In genomic region chr11:122706261-122706660, GRCh38 we compare ENCODE assay signal across 13 cellular contexts. TPM values are rescaled to one million over a fixed set of nuclear protein-coding genes. Genes with fewer than 3 reads are reported as not detected.
A peak's percentile ranks its signal among the peaks of the same experiment; 100 is the strongest.
DNase-seq lines count a peak whose midpoint lies in the region; ATAC-seq and TF ChIP-seq lines count a peak whose summit lies in the region.
"Had no signal": no experiment of that assay in that cellular context is flagged by ENCODE, and none has a peak within 500 bp of the region (broad histone marks: within the 10 kb centered on the region; RNA-seq: fewer than 3 reads in every experiment).

No MANE protein-coding gene starts in this region.

- no TSS peak for BruUV-seq in HCT116 (replicated peaks; lab: Mats Ljungman, UMichigan)

- no peaks in the 10 kb centered on the region for H3K9me2 ChIP-seq in HCT116 (ENCODE audit: insufficient read depth)

- CTCF ChIA-PET in HCT116 (lab: Charles Lee) = no interaction called here

- TF ChIP-seq POLR2A in HCT116 (IDR thresholded peaks at IDR 0.05; ENCODE audit: borderline replicate concordance, extremely low read depth, insufficient read depth, insufficient read length) = no peak
- no peak for TF ChIP-seq POLR2A in GM18505 (IDR thresholded peaks at IDR 0.05; ENCODE audit: borderline replicate concordance, extremely low read depth, insufficient read depth, insufficient read length)

- H3K79me2 ChIP-seq in HCT116 (ENCODE audit: insufficient read depth, low read length) = peaks cover 15% of the 10 kb centered on the region

- peak overlapping the region; percentile 11 for H3K4me2 ChIP-seq in HCT116 (ENCODE audit: low read length)

- intact Hi-C loops in HCT116 (cut with micrococcal nuclease) = no loop called here

- DNase-seq in AG10803 (ENCODE audit: low read depth) (peak; percentile 90), HCT116 (ENCODE audit: low read depth, low spot score) (no peak), astrocyte of the hippocampus (ENCODE audit: low read depth, low spot score) (peak; percentile 28), kidney epithelial cell (ENCODE audit: low read depth) (peak; percentile 31), NCI-H345 (lab: John Stamatoyannopoulos, UW) (no peak), HuH-7 (ENCODE audit: low spot score) (no peak), SHP77 (lab: John Stamatoyannopoulos, UW) (no peak)
- DNase-seq: activated CD4-positive, alpha-beta T cell treated with anti-CD3 and anti-CD28 coated beads for 36 hours; BE2C; dorsolateral prefrontal cortex; NCI-H1092 treated with DMSO at 0.1 percent for 48 hours; thyroid gland had no signal

- no peaks in the 10 kb centered on the region for H3K9me3 ChIP-seq in HCT116 (ENCODE audit: control insufficient read depth in 1 of 2, insufficient read depth in 1 of 2, low read depth in 1 of 2, low read length in 2 of 2)
- H3K9me3 ChIP-seq: BE2C, thyroid gland had no signal

- TF ChIP-seq RAD21 in HCT116 (IDR thresholded peaks at IDR 0.05; ENCODE audit: low read depth) = no peak

- H3K9ac ChIP-seq in HCT116 (ENCODE audit: low read length) = no peak overlapping the region

- H3K27me3 ChIP-seq in HCT116 (ENCODE audit: insufficient read depth, low read length) = no peaks in the 10 kb centered on the region
- no peaks in the 10 kb centered on the region for H3K27me3 ChIP-seq in kidney epithelial cell (ENCODE audit: control insufficient read depth, insufficient read depth, low read length)
- H3K27me3 ChIP-seq: dorsolateral prefrontal cortex, thyroid gland had no signal

- TF ChIP-seq CTCF in AG10803 (conservative IDR thresholded peaks at IDR 0.05; ENCODE audit: low read length) (no peak), HCT116 (IDR thresholded peaks at IDR 0.05 in 2 of 3, conservative IDR thresholded peaks at IDR 0.05 in 1 of 3; ENCODE audit: borderline replicate concordance in 1 of 3, insufficient read depth in 1 of 3, low read depth in 2 of 3, low read length in 2 of 3) (no peak), kidney epithelial cell (IDR thresholded peaks at IDR 0.05; ENCODE audit: insufficient read depth, low read length, poor library complexity, severe bottlenecking) (no peak)

- no peak overlapping the region for H2AFZ ChIP-seq in HCT116 (ENCODE audit: low read depth, low read length, poor library complexity, severe bottlenecking)

- no peak overlapping the region for H3K27ac ChIP-seq in HCT116 (ENCODE audit: low read depth, low read length)
- H3K27ac ChIP-seq: thyroid gland had no signal

- H3K4me3 ChIP-seq in AG10803 (ENCODE audit: low read length) (no peak overlapping the region), HCT116 (replicated peaks in 1 of 2; ENCODE audit: low read depth in 1 of 2, low read length in 2 of 2) (no peak overlapping the region), kidney epithelial cell (ENCODE audit: low read depth, low read length) (no peak overlapping the region)
- H3K4me3 ChIP-seq: dorsolateral prefrontal cortex, thyroid gland had no signal

- no peaks in the 10 kb centered on the region for H3K36me3 ChIP-seq in HCT116 (ENCODE audit: control insufficient read depth in 1 of 2, insufficient read depth in 2 of 2, low read length in 2 of 2)
- H3K36me3 ChIP-seq in kidney epithelial cell (ENCODE audit: control insufficient read depth, insufficient read depth, low read length) = peaks cover 1% of the 10 kb centered on the region
- H3K36me3 ChIP-seq: BE2C, thyroid gland had no signal

- H3K4me1 ChIP-seq in HCT116 (ENCODE audit: control insufficient read depth in 1 of 2, insufficient read depth in 2 of 2, low read length in 2 of 2) = peaks cover 17 to 40% of the 10 kb centered on the region in 2 experiments
- H3K4me1 ChIP-seq: BE2C, thyroid gland had no signal

- ATAC-seq in HCT116 (no peak), GM18505 (IDR thresholded peaks at IDR 0.05; ENCODE audit: unreplicated experiment) (no peak)
- ATAC-seq: activated CD4-positive, alpha-beta T cell treated with anti-CD3 and anti-CD28 coated beads for 36 hours had no signal

- H4K20me1 ChIP-seq in HCT116 (ENCODE audit: insufficient read depth) = no peaks in the 10 kb centered on the region

- RAD21 ChIA-PET in HCT116 (lab: Charles Lee; ENCODE audit: low non-redundant PET in 1 of 2, low total read pairs in 2 of 2, uncharacterized antibody in 2 of 2, unreplicated experiment in 2 of 2) = no interaction called here

- POLR2A ChIA-PET in HCT116 (lab: Charles Lee) = no interaction called here

TF ChIP-seq in HCT116, 20 proteins besides CTCF, POLR2A, EP300 and RAD21:
- TF ChIP-seq POLR2AphosphoS5 (IDR thresholded peaks at IDR 0.05; ENCODE audit: low read depth, low read length) = no peak
- TF ChIP-seq EZH2 (IDR thresholded peaks at IDR 0.05) = no peak
- no peak for TF ChIP-seq EGR1 (IDR thresholded peaks at IDR 0.05; ENCODE audit: low read depth)
- TF ChIP-seq SP1 (IDR thresholded peaks at IDR 0.05; ENCODE audit: low read depth) = no peak
- no peak for TF ChIP-seq SRF (IDR thresholded peaks at IDR 0.05; ENCODE audit: low read depth)
- TF ChIP-seq, protein P1, sequence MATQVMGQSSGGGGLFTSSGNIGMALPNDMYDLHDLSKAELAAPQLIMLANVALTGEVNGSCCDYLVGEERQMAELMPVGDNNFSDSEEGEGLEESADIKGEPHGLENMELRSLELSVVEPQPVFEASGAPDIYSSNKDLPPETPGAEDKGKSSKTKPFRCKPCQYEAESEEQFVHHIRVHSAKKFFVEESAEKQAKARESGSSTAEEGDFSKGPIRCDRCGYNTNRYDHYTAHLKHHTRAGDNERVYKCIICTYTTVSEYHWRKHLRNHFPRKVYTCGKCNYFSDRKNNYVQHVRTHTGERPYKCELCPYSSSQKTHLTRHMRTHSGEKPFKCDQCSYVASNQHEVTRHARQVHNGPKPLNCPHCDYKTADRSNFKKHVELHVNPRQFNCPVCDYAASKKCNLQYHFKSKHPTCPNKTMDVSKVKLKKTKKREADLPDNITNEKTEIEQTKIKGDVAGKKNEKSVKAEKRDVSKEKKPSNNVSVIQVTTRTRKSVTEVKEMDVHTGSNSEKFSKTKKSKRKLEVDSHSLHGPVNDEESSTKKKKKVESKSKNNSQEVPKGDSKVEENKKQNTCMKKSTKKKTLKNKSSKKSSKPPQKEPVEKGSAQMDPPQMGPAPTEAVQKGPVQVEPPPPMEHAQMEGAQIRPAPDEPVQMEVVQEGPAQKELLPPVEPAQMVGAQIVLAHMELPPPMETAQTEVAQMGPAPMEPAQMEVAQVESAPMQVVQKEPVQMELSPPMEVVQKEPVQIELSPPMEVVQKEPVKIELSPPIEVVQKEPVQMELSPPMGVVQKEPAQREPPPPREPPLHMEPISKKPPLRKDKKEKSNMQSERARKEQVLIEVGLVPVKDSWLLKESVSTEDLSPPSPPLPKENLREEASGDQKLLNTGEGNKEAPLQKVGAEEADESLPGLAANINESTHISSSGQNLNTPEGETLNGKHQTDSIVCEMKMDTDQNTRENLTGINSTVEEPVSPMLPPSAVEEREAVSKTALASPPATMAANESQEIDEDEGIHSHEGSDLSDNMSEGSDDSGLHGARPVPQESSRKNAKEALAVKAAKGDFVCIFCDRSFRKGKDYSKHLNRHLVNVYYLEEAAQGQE (IDR thresholded peaks at IDR 0.05; ENCODE audit: low read depth) = no peak
- no peak for TF ChIP-seq ELF1 (IDR thresholded peaks at IDR 0.05; ENCODE audit: borderline replicate concordance, low read depth)
- TF ChIP-seq ZFX (IDR thresholded peaks at IDR 0.05) = no peak
- no peak for TF ChIP-seq ZNF274 (IDR thresholded peaks at IDR 0.05; ENCODE audit: low read depth, low read length)
- TF ChIP-seq FOSL1 (IDR thresholded peaks at IDR 0.05; ENCODE audit: low read depth) = no peak
- no peak for TF ChIP-seq CBX3 (IDR thresholded peaks at IDR 0.05; ENCODE audit: low read depth)

RNA-seq across cellular contexts. Expression of gene UBASH3B, which starts 50.7 kb away (rescaled TPM):
- total RNA-seq in HCT116 (2021; ENCODE audit: unreplicated experiment) (40.3 TPM), kidney epithelial cell (32.0 and 45.4 TPM in 2 replicates)
- polyA plus RNA-seq in HCT116 (2012) = 13.2 and 15.9 TPM in 2 replicates

Comparison
In these comparisons a context has a peak if more than half of its experiments do, and no peak if none do; other contexts are left out.
1. DNase-seq: peak in AG10803 (single experiment), astrocyte of the hippocampus (single experiment) and kidney epithelial cell (single experiment); none in HCT116 (single experiment), NCI-H345 (single experiment), HuH-7 (single experiment) and SHP77 (0 of 2).